1 cellular context compared by ENCODE assay signal in the genomic region with DNA sequence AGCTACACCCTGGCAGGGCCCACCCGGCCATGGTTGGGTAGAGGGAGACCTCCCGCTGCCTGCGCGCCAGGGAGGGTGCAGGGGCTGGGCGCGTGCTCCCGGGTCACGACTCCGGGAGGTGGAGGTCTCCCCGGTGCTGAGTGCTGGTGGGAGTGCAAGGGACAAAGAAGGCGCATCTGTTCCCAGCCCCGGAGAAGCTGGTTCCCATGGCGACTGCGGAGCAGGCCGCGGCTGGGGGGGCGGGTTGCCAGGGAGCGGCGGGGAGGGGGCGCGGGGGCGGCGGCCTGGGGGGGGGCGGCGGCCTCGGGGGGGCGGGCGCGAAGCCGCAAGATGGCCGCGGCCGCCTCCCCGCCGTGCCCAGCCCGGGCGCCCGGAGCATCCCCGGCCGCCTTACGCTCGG.
TF ChIP-seq lines count a peak whose summit lies in the region.

No MANE protein-coding gene starts in this region.

TF ChIP-seq in HepG2, 621 proteins besides CTCF, POLR2A, EP300 and RAD21:
- TF ChIP-seq ZNF441 (CRISPR knock-in tag; IDR thresholded peaks at IDR 0.05; ENCODE audit: borderline replicate concordance), result no peak
- TF ChIP-seq ZNF383 (CRISPR knock-in tag; IDR thresholded peaks at IDR 0.05; ENCODE audit: borderline replicate concordance), result no peak
- TF ChIP-seq, protein P1, sequence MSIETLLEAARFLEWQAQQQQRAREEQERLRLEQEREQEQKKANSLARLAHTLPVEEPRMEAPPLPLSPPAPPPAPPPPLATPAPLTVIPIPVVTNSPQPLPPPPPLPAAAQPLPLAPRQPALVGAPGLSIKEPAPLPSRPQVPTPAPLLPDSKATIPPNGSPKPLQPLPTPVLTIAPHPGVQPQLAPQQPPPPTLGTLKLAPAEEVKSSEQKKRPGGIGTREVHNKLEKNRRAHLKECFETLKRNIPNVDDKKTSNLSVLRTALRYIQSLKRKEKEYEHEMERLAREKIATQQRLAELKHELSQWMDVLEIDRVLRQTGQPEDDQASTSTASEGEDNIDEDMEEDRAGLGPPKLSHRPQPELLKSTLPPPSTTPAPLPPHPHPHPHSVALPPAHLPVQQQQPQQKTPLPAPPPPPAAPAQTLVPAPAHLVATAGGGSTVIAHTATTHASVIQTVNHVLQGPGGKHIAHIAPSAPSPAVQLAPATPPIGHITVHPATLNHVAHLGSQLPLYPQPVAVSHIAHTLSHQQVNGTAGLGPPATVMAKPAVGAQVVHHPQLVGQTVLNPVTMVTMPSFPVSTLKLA (IDR thresholded peaks at IDR 0.05), result no peak
- TF ChIP-seq GLI4 (CRISPR knock-in tag; IDR thresholded peaks at IDR 0.05; ENCODE audit: borderline replicate concordance), result no peak
- TF ChIP-seq ZNF143 (CRISPR knock-in tag; IDR thresholded peaks at IDR 0.05), result no peak
- TF ChIP-seq RCOR2 (CRISPR knock-in tag; IDR thresholded peaks at IDR 0.05), result no peak
- TF ChIP-seq ZNF567 (CRISPR knock-in tag; IDR thresholded peaks at IDR 0.05; ENCODE audit: borderline replicate concordance), result no peak
- no peak for TF ChIP-seq ZMYM4 (CRISPR knock-in tag; IDR thresholded peaks at IDR 0.05)
